ENCODE assay signal across 15 cellular contexts in genomic region chr2:173571887-173572680, GRCh38.
DNase-seq lines count a peak whose midpoint lies in the region; ATAC-seq and TF ChIP-seq lines count a peak whose summit lies in the region.
"Had no signal": no experiment of that assay in that cellular context is flagged by ENCODE, and none has a peak within 500 bp of the region (broad histone marks: within the 10 kb centered on the region; RNA-seq: fewer than 3 reads in every experiment).

No MANE protein-coding gene starts in this region.

- H3K27me3 ChIP-seq in BLaER1, result no peaks in the 10 kb centered on the region
- no peaks in the 10 kb centered on the region for H3K27me3 ChIP-seq in HUES6 (ENCODE audit: control insufficient read depth, insufficient read depth, low read length)

- H3K9ac ChIP-seq in BLaER1 (0 out of 2 replicates have a peak overlapping the region, but pooled peaks have one; percentile 20), HUES6 (ENCODE audit: low read length) (no peak overlapping the region)

- no peak overlapping the region for H3K4me3 ChIP-seq in BLaER1
- H3K4me3 ChIP-seq in HUES6 (ENCODE audit: low read depth, low read length), result 0 out of 2 replicates have a peak overlapping the region, but pooled peaks have one; percentile 17
- no peak overlapping the region for H3K4me3 ChIP-seq in mucosa of descending colon

- H3K9me3 ChIP-seq in BLaER1, result peaks cover 8% of the 10 kb centered on the region
- H3K9me3 ChIP-seq in HUES6 (ENCODE audit: control insufficient read depth, insufficient read depth, low read depth, low read length), result no peaks in the 10 kb centered on the region
- no peaks in the 10 kb centered on the region for H3K9me3 ChIP-seq in mucosa of descending colon

- peaks cover 30% of the 10 kb centered on the region for H3K4me1 Mint-ChIP-seq in brain
- peaks cover 4% of the 10 kb centered on the region for H3K4me1 Mint-ChIP-seq in activated CD4-positive, alpha-beta T cell treated with anti-CD3 and anti-CD28 coated beads, Interleukin-2, amount 10 ng/mL, durations not matched to agents 7 days and 5 days

- intact Hi-C loops in mucosa of descending colon (cut with DNase I, micrococcal nuclease), result loop anchor here in 1 of 2 donors (10.0 kb wide), 1 partner anchor 463 kb away; no protein-coding TSS in a partner anchor

- ATAC-seq in mucosa of descending colon, result peak; percentile 74
- no peak for ATAC-seq in GM18868 (IDR thresholded peaks at IDR 0.05; ENCODE audit: unreplicated experiment)

- H3K27me3 Mint-ChIP-seq in brain, result peaks cover 3% of the 10 kb centered on the region
- H3K27me3 Mint-ChIP-seq in activated CD4-positive, alpha-beta T cell treated with anti-CD3 and anti-CD28 coated beads, Interleukin-2, amount 10 ng/mL, durations not matched to agents 7 days and 5 days, result peaks cover 17% of the 10 kb centered on the region

- peaks cover 0 to 17% (median 8%) of the 10 kb centered on the region in 5 experiments for H3K9me3 Mint-ChIP-seq in brain
- H3K9me3 Mint-ChIP-seq in activated CD4-positive, alpha-beta T cell treated with anti-CD3 and anti-CD28 coated beads, Interleukin-2, amount 10 ng/mL, durations not matched to agents 7 days and 5 days, result peaks cover 5% of the 10 kb centered on the region
- H3K9me3 Mint-ChIP-seq: T-helper 1 cell treated with Interleukin-12 subunit alpha and Interleukin-12 subunit beta and Interleukin-4 antibody, amounts not matched to agents 30 μg/mL and 1 μg/mL, for 36 hours had no signal

- H3K4me2 ChIP-seq in BLaER1, result peak overlapping the region; percentile 67

- H3K4me3 Mint-ChIP-seq in brain, result peak overlapping the region in 2 of 5 experiments; percentile 36 to 67
- H3K4me3 Mint-ChIP-seq in activated CD4-positive, alpha-beta T cell treated with anti-CD3 and anti-CD28 coated beads, Interleukin-2, amount 10 ng/mL, durations not matched to agents 7 days and 5 days, result no peak overlapping the region
- H3K4me3 Mint-ChIP-seq: T-helper 1 cell treated with Interleukin-12 subunit alpha and Interleukin-12 subunit beta and Interleukin-4 antibody, amounts not matched to agents 30 μg/mL and 1 μg/mL, for 36 hours had no signal

- POLR2A ChIA-PET in activated CD4-positive, alpha-beta T cell treated with anti-CD3 and anti-CD28 coated beads, Interleukin-2, amount 10 ng/mL, durations not matched to agents 7 days and 5 days (lab: Charles Lee), result no interaction called here

- H4K20me1 ChIP-seq in BLaER1, result no peaks in the 10 kb centered on the region

- TF ChIP-seq CTCF in brain (conservative IDR thresholded peaks at IDR 0.05) (no peak), mucosa of descending colon (IDR thresholded peaks at IDR 0.05) (no peak)

- H3K36me3 Mint-ChIP-seq in brain, result peaks cover 5% of the 10 kb centered on the region
- no peaks in the 10 kb centered on the region for H3K36me3 Mint-ChIP-seq in activated CD4-positive, alpha-beta T cell treated with anti-CD3 and anti-CD28 coated beads, Interleukin-2, amount 10 ng/mL, durations not matched to agents 7 days and 5 days (ENCODE audit: low read depth)
- H3K36me3 Mint-ChIP-seq: stimulated activated naive B cell treated with anti-CD40 and anti-IgM and Interleukin-4, amounts not matched to agents 10 μg/mL and 1 μg/mL and 100 μg/mL, for 72 hours had no signal

- DNase-seq in mucosa of descending colon (no peak), hypothalamus (lab: John Stamatoyannopoulos, UW) (no peak)
- no peak for DNase-seq in activated CD8-positive, alpha-beta memory T cell treated with anti-CD3 and anti-CD28 coated beads for 24 hours
- DNase-seq in activated CD4-positive, alpha-beta T cell treated with anti-CD3 and anti-CD28 coated beads, Interleukin-2, amount 10 ng/mL, durations not matched to agents 7 days and 5 days, result no peak
- DNase-seq: activated CD8-positive, alpha-beta memory T cell treated with anti-CD3 and anti-CD28 coated beads, Interleukin-2, amount 50 U/mL, for 48 hours; activated naive CD4-positive, alpha-beta T cell treated with Interleukin-2 at 50 U/mL for 16 hours; AML-193; NCI-H1048; occipital lobe; stimulated activated naive B cell treated with anti-CD40 and anti-IgM and Interleukin-4, amounts not matched to agents 10 μg/mL and 1 μg/mL and 100 μg/mL, for 72 hours had no signal

- CTCF ChIA-PET in activated CD4-positive, alpha-beta T cell treated with anti-CD3 and anti-CD28 coated beads, Interleukin-2, amount 10 ng/mL, durations not matched to agents 7 days and 5 days (lab: Charles Lee), result no interaction called here

- peak overlapping the region in 4 of 5 experiments; percentile 20 to 83 (median 48) for H3K27ac Mint-ChIP-seq in brain
- H3K27ac Mint-ChIP-seq in activated CD4-positive, alpha-beta T cell treated with anti-CD3 and anti-CD28 coated beads, Interleukin-2, amount 10 ng/mL, durations not matched to agents 7 days and 5 days, result no peak overlapping the region
- H3K27ac Mint-ChIP-seq: stimulated activated naive B cell treated with anti-CD40 and anti-IgM and Interleukin-4, amounts not matched to agents 10 μg/mL and 1 μg/mL and 100 μg/mL, for 72 hours; T-helper 1 cell treated with Interleukin-12 subunit alpha and Interleukin-12 subunit beta and Interleukin-4 antibody, amounts not matched to agents 30 μg/mL and 1 μg/mL, for 36 hours had no signal

- H3K27ac ChIP-seq in BLaER1 (no peak overlapping the region), HUES6 (ENCODE audit: low read depth, low read length) (no peak overlapping the region)

- peaks cover 30% of the 10 kb centered on the region for H3K4me1 ChIP-seq in BLaER1
- peaks cover 28% of the 10 kb centered on the region for H3K4me1 ChIP-seq in HUES6 (ENCODE audit: control insufficient read depth, insufficient read depth, low read length)
- H3K4me1 ChIP-seq in mucosa of descending colon (ENCODE audit: low read depth), result peaks cover 3% of the 10 kb centered on the region

- no peaks in the 10 kb centered on the region for H3K36me3 ChIP-seq in BLaER1
- no peaks in the 10 kb centered on the region for H3K36me3 ChIP-seq in HUES6 (ENCODE audit: control insufficient read depth, insufficient read depth, low read length)
- no peaks in the 10 kb centered on the region for H3K36me3 ChIP-seq in mucosa of descending colon (ENCODE audit: low read depth)
